12 cellular contexts compared by ENCODE assay signal in the genomic region with DNA sequence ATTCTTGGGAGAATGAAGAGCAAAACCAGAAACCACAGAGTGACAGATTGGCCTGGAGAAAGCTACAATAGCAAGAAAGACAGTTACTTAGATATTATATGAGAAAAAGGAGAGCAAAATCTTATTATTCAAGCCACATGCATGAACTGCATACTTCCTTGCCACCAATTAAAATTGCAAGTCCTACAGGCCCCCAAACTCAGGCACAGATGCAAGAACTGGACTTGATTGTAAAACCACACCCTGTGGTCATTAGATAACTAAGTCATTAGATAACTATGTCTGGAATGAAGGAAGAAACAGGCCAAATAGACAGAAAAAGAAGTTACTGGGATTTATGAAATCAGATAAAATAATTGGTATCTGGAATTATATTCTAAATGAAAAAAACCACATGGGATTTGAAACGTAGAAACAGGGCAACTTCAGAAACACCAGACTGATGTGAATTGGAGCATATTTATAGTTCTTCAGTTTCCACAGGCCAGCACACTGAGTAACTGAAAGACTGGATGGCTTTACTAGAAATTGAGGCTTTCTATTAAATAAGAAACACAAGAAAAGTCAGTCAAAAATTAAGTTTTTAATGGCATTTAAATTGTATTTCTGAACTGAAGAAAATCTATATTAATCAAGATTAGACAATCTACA. TPM values are rescaled to one million over a fixed set of nuclear protein-coding genes. Genes with fewer than 3 reads are reported as not detected.
DNase-seq lines count a peak whose midpoint lies in the region; ATAC-seq and TF ChIP-seq lines count a peak whose summit lies in the region.
"Had no signal": no experiment of that assay in that cellular context is flagged by ENCODE, and none has a peak within 500 bp of the region (broad histone marks: within the 10 kb centered on the region; RNA-seq: fewer than 3 reads in every experiment).

No MANE protein-coding gene starts in this region.

- H4K20me1 ChIP-seq in fibroblast of lung (ENCODE audit: control insufficient read depth, extremely low read depth, insufficient read depth, low read length), result no peaks in the 10 kb centered on the region

- no peaks in the 10 kb centered on the region for H3K36me3 ChIP-seq in RWPE2 (ENCODE audit: low read depth)
- H3K36me3 ChIP-seq in fibroblast of lung (ENCODE audit: control insufficient read depth, insufficient read depth, low read length), result no peaks in the 10 kb centered on the region
- H3K36me3 ChIP-seq in esophagus squamous epithelium, result no peaks in the 10 kb centered on the region
- no peaks in the 10 kb centered on the region for H3K36me3 ChIP-seq in tibial nerve

- H3K27me3 ChIP-seq in RWPE2 (ENCODE audit: insufficient read depth, poor library complexity, severe bottlenecking), result no peaks in the 10 kb centered on the region
- H3K27me3 ChIP-seq in fibroblast of lung (ENCODE audit: control insufficient read depth, insufficient read depth, low read length), result no peaks in the 10 kb centered on the region
- no peaks in the 10 kb centered on the region for H3K27me3 ChIP-seq in esophagus squamous epithelium
- H3K27me3 ChIP-seq in tibial nerve, result no peaks in the 10 kb centered on the region

- peaks cover 13% of the 10 kb centered on the region for H3K4me1 ChIP-seq in RWPE2 (ENCODE audit: insufficient read depth, poor library complexity, severe bottlenecking)
- peaks cover 7% of the 10 kb centered on the region for H3K4me1 ChIP-seq in fibroblast of lung (ENCODE audit: control insufficient read depth, extremely low read depth, insufficient read depth, low read length)
- H3K4me1 ChIP-seq in esophagus squamous epithelium, result no peaks in the 10 kb centered on the region
- peaks cover 0 to 25% (median 0%) of the 10 kb centered on the region in 4 donors for H3K4me1 ChIP-seq in tibial nerve

- no peak for TF ChIP-seq EP300 in tibial nerve (IDR thresholded peaks at IDR 0.05)

- no peaks in the 10 kb centered on the region for H3K9me3 ChIP-seq in RWPE2 (ENCODE audit: severe bottlenecking)
- H3K9me3 ChIP-seq in fibroblast of lung (ENCODE audit: control insufficient read depth, insufficient read depth, low read depth, low read length), result no peaks in the 10 kb centered on the region
- H3K9me3 ChIP-seq in esophagus squamous epithelium, result no peaks in the 10 kb centered on the region
- H3K9me3 ChIP-seq in tibial nerve, result no peaks in the 10 kb centered on the region

- peak overlapping the region; percentile 19 for H3K4me2 ChIP-seq in fibroblast of lung (ENCODE audit: extremely low read depth, insufficient read depth, low read length)

- intact Hi-C loops in esophagus squamous epithelium (cut with DNase I), result no loop called here

- no peak overlapping the region for H3K9ac ChIP-seq in fibroblast of lung (ENCODE audit: insufficient read depth, low read length)

- ATAC-seq in RWPE2 (ENCODE audit: low read depth), result peak; percentile 79
- ATAC-seq in stimulated activated naive CD8-positive, alpha-beta T cell treated with anti-CD3 and anti-CD28 coated beads, Interleukin-15, Interleukin-2, amounts not matched to agents 100 U/mL and 50 U/mL, for 24 hours, result no peak

- H2AFZ ChIP-seq in fibroblast of lung (ENCODE audit: low read length), result no peak overlapping the region

- TF ChIP-seq POLR2A in esophagus squamous epithelium (IDR thresholded peaks at IDR 0.05), result no peak
- no peak for TF ChIP-seq POLR2A in tibial nerve (IDR thresholded peaks at IDR 0.05)

- DNase-seq in ELR (ENCODE audit: low read depth) (peak; percentile 77), RWPE2 (ENCODE audit: low spot score) (no peak), fibroblast of lung (ENCODE audit: low read depth in 2 of 2) (peak; percentile 70 to 95), renal cortical epithelial cell (ENCODE audit: low read depth) (peak; percentile 79), esophagus squamous epithelium (lab: John Stamatoyannopoulos, UW) (no peak), tibial nerve (ENCODE audit: low spot score in 2 of 2) (no peak), NCI-H1048 (lab: John Stamatoyannopoulos, UW) (no peak)
- DNase-seq in stimulated activated naive CD8-positive, alpha-beta T cell treated with anti-CD3 and anti-CD28 coated beads, Interleukin-15, Interleukin-2, amounts not matched to agents 100 U/mL and 50 U/mL, for 24 hours, result no peak
- DNase-seq: effector memory CD4-positive, alpha-beta T cell; NCI-H1436 treated with DMSO at 0.1 percent for 48 hours; NK-92 treated with Interleukin-12 subunit alpha and Interleukin-12 subunit beta, amount 100 ng/mL, for 24 hours; T-helper 2 cell had no signal

- H3K27ac ChIP-seq in RWPE2 (ENCODE audit: poor library complexity, severe bottlenecking), result peak overlapping the region; percentile 64
- H3K27ac ChIP-seq in fibroblast of lung (ENCODE audit: insufficient read depth, low read length), result peak overlapping the region; percentile 48
- no peak overlapping the region for H3K27ac ChIP-seq in esophagus squamous epithelium
- H3K27ac ChIP-seq in tibial nerve, result peak overlapping the region in 2 of 4 donors; percentile 15 to 45

- H3K79me2 ChIP-seq in fibroblast of lung (ENCODE audit: control insufficient read depth, insufficient read depth, low read length), result no peaks in the 10 kb centered on the region

- 52 to 70% methylated on average over 1 of the region's 1 CpG for WGBS in esophagus squamous epithelium, 2 donors
- 36 to 43% methylated on average over 1 of the region's 1 CpG for WGBS in tibial nerve, 2 donors

- TF ChIP-seq CTCF in RWPE2 (IDR thresholded peaks at IDR 0.05; ENCODE audit: poor library complexity, severe bottlenecking), result no peak
- no peak for TF ChIP-seq CTCF in fibroblast of lung (conservative IDR thresholded peaks at IDR 0.05 in 1 of 2, IDR thresholded peaks at IDR 0.05 in 1 of 2; ENCODE audit: low read depth in 1 of 2, low read length in 2 of 2)
- TF ChIP-seq CTCF in esophagus squamous epithelium (IDR thresholded peaks at IDR 0.05), result no peak
- no peak for TF ChIP-seq CTCF in tibial nerve (IDR thresholded peaks at IDR 0.05)

- no peak overlapping the region for H3K4me3 ChIP-seq in RWPE2 (ENCODE audit: severe bottlenecking)
- H3K4me3 ChIP-seq in fibroblast of lung (replicated peaks in 1 of 4; ENCODE audit: control extremely low read depth in 1 of 4, insufficient read depth in 1 of 4, low read depth in 3 of 4, low read length in 4 of 4), result no peak overlapping the region
- no peak overlapping the region for H3K4me3 ChIP-seq in esophagus squamous epithelium
- no peak overlapping the region for H3K4me3 ChIP-seq in tibial nerve

RNA-seq across cellular contexts. Expression of gene CARMIL1, which starts 49.4 kb away (rescaled TPM):
- 10.2 and 10.5 TPM in 2 replicates for total RNA-seq in fibroblast of lung
- 7.0 and 12.5 TPM in 2 replicates for polyA plus RNA-seq in fibroblast of lung
- polyA plus RNA-seq in fibroblast of lung (2012), result 8.9 and 15.2 TPM in 2 replicates
- polyA minus RNA-seq in fibroblast of lung (ENCODE audit: low replicate concordance), result 2.3 and 6.6 TPM in 2 replicates
- total RNA-seq in renal cortical epithelial cell, result 37.0 and 55.7 TPM in 2 replicates
- 10 to 100 TPM in 3 of 4 donors, 1 to 10 TPM in 1; 7.2 to 19.7 (median 18.3) TPM for total RNA-seq in esophagus squamous epithelium
- total RNA-seq in tibial nerve, result 10 to 100 TPM; 29.1 to 43.5 (median 34.1) TPM

Comparison
In these comparisons a context has a peak if more than half of its experiments do, and no peak if none do; other contexts are left out.
1. DNase-seq: peak in ELR (single experiment), fibroblast of lung (2 of 2) and renal cortical epithelial cell (single experiment); none in RWPE2 (single experiment), esophagus squamous epithelium (single experiment), tibial nerve (0 of 2), NCI-H1048 (single experiment) and stimulated activated naive CD8-positive, alpha-beta T cell treated with anti-CD3 and anti-CD28 coated beads, Interleukin-15, Interleukin-2, amounts not matched to agents 100 U/mL and 50 U/mL, for 24 hours (single experiment).
2. H3K27ac ChIP-seq: peak in RWPE2 (single experiment) and fibroblast of lung (single experiment); none in esophagus squamous epithelium (0 of 4).